Comparison of ENCODE assay signal across 8 cellular contexts in the genomic region with DNA sequence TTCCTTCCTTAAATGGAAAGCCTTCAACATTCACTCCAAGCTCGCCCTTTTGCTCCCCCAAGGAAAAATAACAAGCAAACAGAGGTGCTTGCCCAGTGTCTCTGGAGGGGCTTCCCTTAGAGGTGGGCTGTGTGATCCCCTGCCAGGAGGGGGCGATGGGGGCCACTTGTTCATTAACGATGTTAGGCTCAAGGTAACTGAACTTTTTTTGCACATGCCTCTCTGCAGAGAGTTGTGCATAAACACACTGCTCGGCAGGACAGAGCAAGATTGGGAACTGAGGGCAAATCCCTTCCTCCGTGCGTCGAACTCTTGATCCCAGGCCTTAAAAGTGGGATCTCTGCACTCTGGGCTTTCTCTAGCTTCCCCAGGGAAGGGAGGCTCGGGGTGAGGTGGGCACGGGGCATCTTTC. TPM values are rescaled to one million over a fixed set of nuclear protein-coding genes. Genes with fewer than 3 reads are reported as not detected.
DNase-seq lines count a peak whose midpoint lies in the region; ATAC-seq and TF ChIP-seq lines count a peak whose summit lies in the region.

No MANE protein-coding gene starts in this region.

- H3K36me3 ChIP-seq in right atrium auricular region, result no peaks in the 10 kb centered on the region
- peaks cover 0 to 24% (median 5%) of the 10 kb centered on the region in 5 donors for H3K36me3 ChIP-seq in subcutaneous abdominal adipose tissue (ENCODE audit: control insufficient read depth in 5 of 5, insufficient read depth in 5 of 5, low read length in 5 of 5)

- H3K9me3 ChIP-seq in right atrium auricular region (no peaks in the 10 kb centered on the region), subcutaneous abdominal adipose tissue (ENCODE audit: control insufficient read depth in 5 of 5, low read length in 5 of 5) (no peaks in the 10 kb centered on the region)

- TF ChIP-seq CTCF in WI38 (IDR thresholded peaks at IDR 0.05; ENCODE audit: low read depth, low read length), result peak; percentile 35; the same call in 1 of the 2 replicates
- no peak for TF ChIP-seq CTCF in right atrium auricular region (IDR thresholded peaks at IDR 0.05)

- H3K27ac ChIP-seq in right atrium auricular region (peak overlapping the region; percentile 91 to 98), subcutaneous abdominal adipose tissue (ENCODE audit: low read depth, low read length) (peak overlapping the region; percentile 100)

- DNase-seq in NK-92 treated with Interleukin-12 subunit alpha and Interleukin-12 subunit beta, amount 100 ng/mL, for 24 hours (lab: John Stamatoyannopoulos, UW), result peak; percentile 18
- no peak for DNase-seq in NK-92 (lab: John Stamatoyannopoulos, UW; ENCODE audit: unreplicated experiment)
- DNase-seq in right atrium auricular region (ENCODE audit: low spot score), result no peak
- DNase-seq in NCI-H510A treated with DMSO at 0.1 percent for 48 hours (lab: John Stamatoyannopoulos, UW), result no peak

- H3K9ac ChIP-seq in subcutaneous abdominal adipose tissue (ENCODE audit: low read length in 5 of 5), result peak overlapping the region in 4 of 5 donors; percentile 22 to 92 (median 64)

- H3K27me3 ChIP-seq in right atrium auricular region (no peaks in the 10 kb centered on the region), subcutaneous abdominal adipose tissue (ENCODE audit: control insufficient read depth in 5 of 5, insufficient read depth in 4 of 5, low read length in 5 of 5) (no peaks in the 10 kb centered on the region)

- ATAC-seq in GM18867 (IDR thresholded peaks at IDR 0.05; ENCODE audit: unreplicated experiment), result no peak
- no peak for ATAC-seq in GM18858 (IDR thresholded peaks at IDR 0.05; ENCODE audit: unreplicated experiment)

- H3K4me1 ChIP-seq in right atrium auricular region (peaks cover 4 to 83% of the 10 kb centered on the region in 2 donors), subcutaneous abdominal adipose tissue (ENCODE audit: control insufficient read depth in 5 of 5, insufficient read depth in 5 of 5, low read length in 5 of 5) (peaks cover 48 to 80% (median 75%) of the 10 kb centered on the region in 5 donors)

- H3K4me3 ChIP-seq in WI38 (ENCODE audit: low read depth, low read length), result peak overlapping the region; percentile 35; the same call in 1 of the 2 replicates
- no peak overlapping the region for H3K4me3 ChIP-seq in right atrium auricular region
- peak overlapping the region; percentile 9 to 39 (median 27) for H3K4me3 ChIP-seq in subcutaneous abdominal adipose tissue (ENCODE audit: low read depth in 1 of 5, low read length in 5 of 5)

RNA-seq across cellular contexts. Expression of gene NAGLU, which starts 15.5 kb away (rescaled TPM):
- total RNA-seq in right atrium auricular region, result 10 to 100 TPM; 19.6 to 22.1 TPM

RNA-seq across cellular contexts. Expression of gene HSD17B1, which starts 32.2 kb away (rescaled TPM):
- total RNA-seq in right atrium auricular region, result under 1 TPM; 0.39 to 0.78 TPM

RNA-seq across cellular contexts. Expression of gene COASY, which starts 41.4 kb away (rescaled TPM):
- total RNA-seq in right atrium auricular region, result 10 to 100 TPM; 18.1 to 19.0 TPM

RNA-seq across cellular contexts. Expression of gene MLX, which starts 46.4 kb away (rescaled TPM):
- total RNA-seq in right atrium auricular region, result 10 to 100 TPM; 40.1 to 63.6 TPM

RNA-seq across cellular contexts. Expression of gene PSMC3IP, which starts 57.0 kb away (rescaled TPM):
- total RNA-seq in right atrium auricular region, result 1 to 10 TPM; 1.2 to 1.6 TPM

Comparison
In these comparisons a context has a peak if more than half of its experiments do, and no peak if none do; other contexts are left out.
1. H3K4me3 ChIP-seq: peak in WI38 (single experiment) and subcutaneous abdominal adipose tissue (5 of 5); none in right atrium auricular region (0 of 2).